In the genomic region with DNA sequence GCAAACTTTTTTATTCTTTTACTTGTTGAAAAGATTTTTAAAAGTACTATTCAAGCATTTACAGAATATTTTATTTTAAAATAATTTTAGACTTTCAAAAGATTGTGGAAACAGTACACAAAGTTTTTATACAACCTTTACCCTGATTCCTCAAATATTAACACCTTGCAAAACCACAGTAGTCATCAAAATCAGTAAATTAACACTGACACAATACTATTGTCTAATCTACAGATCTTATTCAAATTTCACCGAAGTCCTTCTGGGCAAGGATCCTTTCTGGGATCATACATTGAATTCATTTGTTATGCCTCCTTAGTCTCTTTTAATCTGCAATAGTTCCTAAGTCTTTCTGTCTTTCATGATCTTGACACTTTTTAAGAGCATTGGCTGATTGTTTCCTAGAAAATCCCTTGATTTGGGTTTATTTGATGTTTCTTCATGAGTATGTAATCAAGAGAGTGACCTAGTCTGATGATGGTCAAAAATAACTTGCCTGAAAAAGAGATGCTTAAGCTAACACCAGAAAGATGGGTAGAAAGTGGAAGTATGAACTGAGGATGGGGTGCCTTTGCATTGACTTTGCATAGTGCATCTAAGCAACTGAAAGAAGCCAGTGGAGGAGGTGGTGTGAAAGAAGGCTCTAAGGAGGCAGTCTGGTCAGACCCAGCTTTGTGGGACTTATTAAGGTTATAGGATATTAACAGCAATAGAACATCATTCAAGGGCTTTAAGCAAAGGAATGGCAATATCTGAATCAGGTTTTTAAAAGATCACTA, we compare ENCODE assay signal across 11 cellular contexts. TPM values are rescaled to one million over a fixed set of nuclear protein-coding genes. Genes with fewer than 3 reads are reported as not detected.
A peak's percentile ranks its signal among the peaks of the same experiment; 100 is the strongest.
DNase-seq lines count a peak whose midpoint lies in the region; ATAC-seq and TF ChIP-seq lines count a peak whose summit lies in the region.
"Had no signal": no experiment of that assay in that cellular context is flagged by ENCODE, and none has a peak within 500 bp of the region (broad histone marks: within the 10 kb centered on the region; RNA-seq: fewer than 3 reads in every experiment).

No MANE protein-coding gene starts in this region.

- BruUV-seq in IMR-90 (replicated peaks; lab: Mats Ljungman, UMichigan) = no TSS peak

- H2AK5ac ChIP-seq in IMR-90 (ENCODE audit: low read depth, low read length) = peak overlapping the region; percentile 98

- CTCF ChIA-PET in IMR-90 (lab: Yijun Ruan, JAX) = no interaction called here

- H3K4me1 ChIP-seq in IMR-90 (ENCODE audit: control insufficient read depth, insufficient read depth, low read length) (peaks cover 35% of the 10 kb centered on the region), sigmoid colon (peaks cover 0 to 14% (median 0%) of the 10 kb centered on the region in 4 donors), psoas muscle (no peaks in the 10 kb centered on the region)

- H3K4me3 ChIP-seq in IMR-90 (ENCODE audit: insufficient read depth, low read depth, low read length) = no peak overlapping the region
- H3K4me3 ChIP-seq in sigmoid colon = no peak overlapping the region
- H3K4me3 ChIP-seq in psoas muscle = no peak overlapping the region

- H4K5ac ChIP-seq in IMR-90 (ENCODE audit: low read depth, low read length) = peak overlapping the region; percentile 92

- peak overlapping the region; percentile 96 for H3K18ac ChIP-seq in IMR-90 (ENCODE audit: low read depth, low read length)

- intact Hi-C loops in IMR-90 (cut with micrococcal nuclease) = no loop called here
- intact Hi-C loops in sigmoid colon (cut with DNase I) = no loop called here
- intact Hi-C loops in psoas muscle (cut with DNase I) = loop anchor here in 1 of 2 donors (5.0 kb wide), 1 partner anchor 38 kb away; no protein-coding TSS in a partner anchor

- H2AK9ac ChIP-seq in IMR-90 (replicated peaks; ENCODE audit: low read depth, low read length, poor library complexity) = no peak overlapping the region

- TF ChIP-seq POLR2A in IMR-90 (IDR thresholded peaks at IDR 0.05; ENCODE audit: low read depth, low read length) = no peak
- TF ChIP-seq POLR2A in sigmoid colon (IDR thresholded peaks at IDR 0.05) = no peak

- H2BK15ac ChIP-seq in IMR-90 (ENCODE audit: low read depth, low read length) = peak overlapping the region; percentile 91

- H4K91ac ChIP-seq in IMR-90 (ENCODE audit: insufficient read depth, low read depth, low read length) = peak overlapping the region; percentile 85

- WGBS in IMR-90 (ENCODE audit: extremely low coverage in 2 of 2, insufficient read length in 1 of 2), 2 experiments = 40% methylated on average over 1 of the region's 1 CpG; no CpG with 5 or more reads in 1 of the 2 experiments
- WGBS in sigmoid colon, 2 donors = 88 to 94% methylated on average over 1 of the region's 1 CpG
- WGBS in psoas muscle, 3 donors = 38 to 63% (median 51%) methylated on average over 1 of the region's 1 CpG

- H3K36me3 ChIP-seq in IMR-90 (ENCODE audit: control insufficient read depth, insufficient read depth, low read length) (peaks cover 2% of the 10 kb centered on the region; the same call in 1 of the 2 replicates), sigmoid colon (no peaks in the 10 kb centered on the region), psoas muscle (ENCODE audit: insufficient read depth in 1 of 2, low read depth in 1 of 2) (no peaks in the 10 kb centered on the region)

- POLR2A ChIA-PET in IMR-90 (lab: Charles Lee; ENCODE audit: unreplicated experiment) = interaction anchor here (0.7 kb wide), 1 partner anchor 11 kb away, joined by 3 read pairs; no protein-coding TSS in a partner anchor

- H3K79me1 ChIP-seq in IMR-90 (ENCODE audit: low read depth in 1 of 2, low read length in 2 of 2) = peaks cover 17 to 56% of the 10 kb centered on the region in 2 experiments

- H3K9me1 ChIP-seq in IMR-90 (ENCODE audit: insufficient read depth, low read length) = peaks cover 18% of the 10 kb centered on the region

- DNase-seq in GM10266 (ENCODE audit: extremely low spot score) (peak; percentile 38), IMR-90 (no peak), sigmoid colon (no peak), psoas muscle (no peak), hypothalamus (lab: John Stamatoyannopoulos, UW) (no peak)
- DNase-seq in stimulated activated CD4-positive, alpha-beta T cell treated with anti-CD3 and anti-CD28 coated beads, Interleukin-4, amount 100 ng/mL, for 24 hours = no peak
- DNase-seq: NCI-H1048, NCI-H82 had no signal

- peak overlapping the region; percentile 82 for H3K4ac ChIP-seq in IMR-90 (ENCODE audit: low read depth, low read length)

- H2BK20ac ChIP-seq in IMR-90 (ENCODE audit: low read depth, low read length) = peak overlapping the region; percentile 95

- in situ Hi-C loops in IMR-90 (cut with MboI; ENCODE audit: low sequenced_read_pairs) = no loop called here

- peak overlapping the region; percentile 48; the same call in 1 of the 2 replicates for H3K9ac ChIP-seq in IMR-90 (ENCODE audit: low read depth, low read length)

- H2BK5ac ChIP-seq in IMR-90 (ENCODE audit: low read depth, low read length, poor library complexity, severe bottlenecking) = peak overlapping the region; percentile 94

- peak overlapping the region; percentile 50 for H3K56ac ChIP-seq in IMR-90 (ENCODE audit: extremely low read depth, insufficient read depth, low read length)

- H3K9me3 ChIP-seq in IMR-90 (ENCODE audit: control insufficient read depth, insufficient read depth, low read length) = no peaks in the 10 kb centered on the region
- H3K9me3 ChIP-seq in sigmoid colon = no peaks in the 10 kb centered on the region
- H3K9me3 ChIP-seq in psoas muscle = no peaks in the 10 kb centered on the region

- H3K4me2 ChIP-seq in IMR-90 (ENCODE audit: low read depth, low read length) = peak overlapping the region; percentile 74; the same call in 1 of the 2 replicates

- TF ChIP-seq RAD21 in IMR-90 (IDR thresholded peaks at IDR 0.05; ENCODE audit: low read length) = no peak

- H4K8ac ChIP-seq in IMR-90 (ENCODE audit: low read depth in 2 of 2, low read length in 2 of 2) = peak overlapping the region; percentile 91 to 94

- ATAC-seq in GM19372 (IDR thresholded peaks at IDR 0.05; ENCODE audit: low read depth, unreplicated experiment) (peak; percentile 57), HG02840 (IDR thresholded peaks at IDR 0.05; ENCODE audit: low FRiP score, unreplicated experiment) (peak; percentile 60), IMR-90 (ENCODE audit: low read depth) (no peak), psoas muscle (no peak)

- H3K23ac ChIP-seq in IMR-90 (ENCODE audit: low read depth, low read length) = peak overlapping the region; percentile 71; the same call in 1 of the 2 replicates

- dilution Hi-C loops in IMR-90 (cut with HindIII; ENCODE audit: low sequenced_read_pairs, unreplicated experiment) = no loop called here

- H2BK120ac ChIP-seq in IMR-90 (ENCODE audit: low read depth, low read length) = peak overlapping the region; percentile 96

- H2AFZ ChIP-seq in IMR-90 (replicated peaks; ENCODE audit: low read length, poor library complexity) = no peak overlapping the region

- no peak for TF ChIP-seq EP300 in sigmoid colon (IDR thresholded peaks at IDR 0.05)

- H3K27ac ChIP-seq in IMR-90 (ENCODE audit: insufficient read depth, low read length) (peak overlapping the region; percentile 92), sigmoid colon (no peak overlapping the region), psoas muscle (no peak overlapping the region)

- TF ChIP-seq CTCF in GM10266 (IDR thresholded peaks at IDR 0.05; ENCODE audit: control insufficient read depth, insufficient read depth, low read depth, missing control alignments) (no peak), IMR-90 (conservative IDR thresholded peaks at IDR 0.05; ENCODE audit: low read depth, low read length) (no peak), sigmoid colon (IDR thresholded peaks at IDR 0.05) (no peak), psoas muscle (IDR thresholded peaks at IDR 0.05) (no peak)

- H4K20me1 ChIP-seq in IMR-90 (ENCODE audit: insufficient read depth, low read length) = no peaks in the 10 kb centered on the region

- peak overlapping the region; percentile 92 for H3K14ac ChIP-seq in IMR-90 (replicated peaks; ENCODE audit: low read depth, low read length)

- H3K27me3 ChIP-seq in IMR-90 (ENCODE audit: control insufficient read depth, insufficient read depth, low read length) (no peaks in the 10 kb centered on the region), sigmoid colon (no peaks in the 10 kb centered on the region), psoas muscle (ENCODE audit: insufficient read depth in 3 of 3, low read length in 2 of 3) (no peaks in the 10 kb centered on the region)

TF ChIP-seq in IMR-90, 13 proteins besides CTCF, POLR2A, EP300 and RAD21:
- TF ChIP-seq ELK1 (IDR thresholded peaks at IDR 0.05; ENCODE audit: borderline replicate concordance, low read depth, low read length) (no peak), MAFK (IDR thresholded peaks at IDR 0.05; ENCODE audit: low read depth, low read length) (0 out of 2 replicates have a peak, but pooled peaks have one; percentile 34), BHLHE40 (IDR thresholded peaks at IDR 0.05; ENCODE audit: low read depth, low read length) (no peak)

RNA-seq across cellular contexts. Expression of gene STAMBPL1, which starts 9.7 kb away (rescaled TPM):
- 28.1 and 32.8 TPM in 2 replicates for total RNA-seq in IMR-90 (2012; rRNA removed)
- 26.8 and 30.6 TPM in 2 replicates for polyA plus RNA-seq in IMR-90 (2012; rRNA removed)
- polyA plus RNA-seq in IMR-90 (2012; cell fraction: cytosol; rRNA removed) = 10.8 and 17.7 TPM in 2 replicates
- polyA plus RNA-seq in IMR-90 (2012; cell fraction: nucleus; rRNA removed; ENCODE audit: low replicate concordance) = 41.6 and 41.8 TPM in 2 replicates
- 10 to 100 TPM in 3 of 4 donors, 1 to 10 TPM in 1; 9.9 to 29.6 (median 13.2) TPM for total RNA-seq in sigmoid colon
- polyA plus RNA-seq in sigmoid colon = 10 to 100 TPM in 2 of 3 donors, 1 to 10 TPM in 1; 9.0 to 11.0 (median 10.6) TPM
- 1 to 10 TPM in 3 of 4 donors, under 1 TPM in 1; 0.90 to 1.4 (median 1.0) TPM for total RNA-seq in psoas muscle
- polyA plus RNA-seq in psoas muscle = under 1 TPM; 0.23 to 0.92 (median 0.51) TPM

RNA-seq across cellular contexts. Expression of gene ANKRD22, which starts 38.1 kb away (rescaled TPM):
- total RNA-seq in IMR-90 (2012; rRNA removed) (not detected in 2 replicates), sigmoid colon (not detected), psoas muscle (not detected)
- polyA plus RNA-seq in IMR-90 (2012; rRNA removed) (not detected in 2 replicates), sigmoid colon (10 to 100 TPM in 1 of 3 donors, 1 to 10 TPM in 2; 2.4 to 26.9 (median 9.7) TPM), psoas muscle (under 1 TPM in 2 of 3 donors, not detected in 1; 0.01 to 0.05 TPM)
- polyA plus RNA-seq in IMR-90 (2012; cell fraction: cytosol; rRNA removed) = not detected in 2 replicates
- not detected in 2 replicates for polyA plus RNA-seq in IMR-90 (2012; cell fraction: nucleus; rRNA removed; ENCODE audit: low replicate concordance)
- total RNA-seq: astrocyte had no signal

Comparison
In these comparisons a context has a peak if more than half of its experiments do, and no peak if none do; other contexts are left out.
1. ATAC-seq: peak in GM19372 (single experiment) and HG02840 (single experiment); none in IMR-90 (single experiment) and psoas muscle (0 of 4).
2. RNA of gene STAMBPL1, which starts 9.7 kb away (total RNA-seq): 28.1 to 32.8 TPM in IMR-90 and 9.9 to 29.6 TPM in sigmoid colon; 0.90 to 1.4 TPM in psoas muscle; every median in the first group is over 4 times any median in the second.